ENCODE assay signal across 1 cellular context in genomic region chr14:50366589-50366988, GRCh38.
TF ChIP-seq lines count a peak whose summit lies in the region.

No MANE protein-coding gene starts in this region.

TF ChIP-seq in K562, 482 proteins besides CTCF, POLR2A, EP300 and RAD21:
- TF ChIP-seq ZEB2 (IDR thresholded peaks at IDR 0.05) = no peak
- TF ChIP-seq KDM4B (IDR thresholded peaks at IDR 0.05; ENCODE audit: borderline replicate concordance in 2 of 2, low read depth in 1 of 2) = no peak
- peak; percentile 21; the same call in 1 of the 2 replicates for TF ChIP-seq SOX6 (IDR thresholded peaks at IDR 0.05)
- TF ChIP-seq CBFB (CRISPR knock-in tag; IDR thresholded peaks at IDR 0.05) = no peak
- TF ChIP-seq PKNOX1 (IDR thresholded peaks at IDR 0.05) = peak; percentile 36; the same call in 1 of the 2 replicates
- no peak for TF ChIP-seq GABPB2 (CRISPR knock-in tag; conservative IDR thresholded peaks at IDR 0.05)
- no peak for TF ChIP-seq HOMEZ (CRISPR knock-in tag; IDR thresholded peaks at IDR 0.05)
- TF ChIP-seq ZKSCAN3 (CRISPR knock-in tag; IDR thresholded peaks at IDR 0.05) = no peak
- TF ChIP-seq FOXA1 (IDR thresholded peaks at IDR 0.05; ENCODE audit: borderline replicate concordance) = no peak
- TF ChIP-seq ZNF3 (CRISPR knock-in tag; IDR thresholded peaks at IDR 0.05) = no peak
- no peak for TF ChIP-seq FOS (IDR thresholded peaks at IDR 0.05; ENCODE audit: extremely low read depth, insufficient read length)
- TF ChIP-seq SAFB (IDR thresholded peaks at IDR 0.05; ENCODE audit: borderline replicate concordance, low read depth, low read length) = no peak
- no peak for TF ChIP-seq ZNF436 (CRISPR knock-in tag; IDR thresholded peaks at IDR 0.05)
- no peak for TF ChIP-seq SRSF9 (IDR thresholded peaks at IDR 0.05; ENCODE audit: borderline replicate concordance, low read depth, low read length)
- TF ChIP-seq MEIS2 (IDR thresholded peaks at IDR 0.05; ENCODE audit: partially characterized antibody) = peak; percentile 5
